ENCODE assay signal across 1 cellular context in genomic region chr17:17538417-17539391, GRCh38.
TF ChIP-seq lines count a peak whose summit lies in the region.

No MANE protein-coding gene starts in this region.

TF ChIP-seq in liver, 16 proteins besides CTCF, POLR2A, EP300 and RAD21 (continued from another document):
- TF ChIP-seq HNF4G (IDR thresholded peaks at IDR 0.05) (peak; percentile 92), ATF3 (IDR thresholded peaks at IDR 0.05) (peak; percentile 36), YY1 (IDR thresholded peaks at IDR 0.05) (peak; percentile 95), MAX (IDR thresholded peaks at IDR 0.05) (peak; percentile 91)
